8 cellular contexts compared by ENCODE assay signal in genomic region chr9:137550241-137550621, GRCh38. TPM values are rescaled to one million over a fixed set of nuclear protein-coding genes. Genes with fewer than 3 reads are reported as not detected.
DNase-seq lines count a peak whose midpoint lies in the region; ATAC-seq and TF ChIP-seq lines count a peak whose summit lies in the region.

Gene PNPLA7, minus strand, starts transcription at chr9:137550402. Its CDS starts 205 bp downstream, at chr9:137550197.

- H3K27me3 ChIP-seq in A673 (replicated peaks; ENCODE audit: insufficient read depth, low read depth, low read length, poor library complexity), result no peaks in the 10 kb centered on the region

- H3K27me3 Mint-ChIP-seq in activated CD4-positive, alpha-beta T cell treated with anti-CD3 and anti-CD28 coated beads for 36 hours, result no peaks in the 10 kb centered on the region

- H3K36me3 ChIP-seq in A673 (ENCODE audit: insufficient read depth, low read length, poor library complexity, severe bottlenecking), result peaks cover 12% of the 10 kb centered on the region

- CTCF ChIA-PET in A673 (lab: Charles Lee), result interaction anchor here (0.5 kb wide), 1 partner anchor 1060 kb away, joined by 3 read pairs; no protein-coding TSS in a partner anchor
- CTCF ChIA-PET in activated CD4-positive, alpha-beta T cell treated with anti-CD3 and anti-CD28 coated beads for 36 hours (lab: Charles Lee), result interaction anchor here (1.3 kb wide), 1 partner anchor 15 kb away, joined by 6 read pairs; no protein-coding TSS in a partner anchor

- BruUV-seq in A673 (replicated peaks; lab: Mats Ljungman, UMichigan), result no TSS peak

- peaks cover 7% of the 10 kb centered on the region for H3K4me1 ChIP-seq in A673 (ENCODE audit: insufficient read depth, low read length, poor library complexity, severe bottlenecking)

- peaks cover 3% of the 10 kb centered on the region for H3K36me3 Mint-ChIP-seq in activated CD4-positive, alpha-beta T cell treated with anti-CD3 and anti-CD28 coated beads for 36 hours (ENCODE audit: low read depth)

- peak within 1 kb of the TSS; percentile 51 for H3K27ac Mint-ChIP-seq in activated CD4-positive, alpha-beta T cell treated with anti-CD3 and anti-CD28 coated beads for 36 hours

- POLR2A ChIA-PET in A673 (lab: Charles Lee; ENCODE audit: low non-redundant PET), result no interaction called here
- POLR2A ChIA-PET in activated CD4-positive, alpha-beta T cell treated with anti-CD3 and anti-CD28 coated beads for 36 hours (lab: Charles Lee), result interaction anchor here (0.6 kb wide), 1 partner anchor 8 kb away, joined by 8 read pairs; no protein-coding TSS in a partner anchor

- peak within 1 kb of the TSS; percentile 63 for H3K27ac ChIP-seq in A673 (ENCODE audit: low read depth, low read length, poor library complexity, severe bottlenecking)

- TF ChIP-seq CTCF in A673 (conservative IDR thresholded peaks at IDR 0.05; ENCODE audit: low read depth, low read length), result no peak

- peaks cover 11% of the 10 kb centered on the region for H3K4me1 Mint-ChIP-seq in activated CD4-positive, alpha-beta T cell treated with anti-CD3 and anti-CD28 coated beads for 36 hours

- H3K4me3 Mint-ChIP-seq in activated CD4-positive, alpha-beta T cell treated with anti-CD3 and anti-CD28 coated beads for 36 hours, result peak within 1 kb of the TSS; percentile 77

- no peaks in the 10 kb centered on the region for H3K9me3 Mint-ChIP-seq in activated CD4-positive, alpha-beta T cell treated with anti-CD3 and anti-CD28 coated beads for 36 hours (ENCODE audit: low read depth)

- intact Hi-C loops in A673 (cut with micrococcal nuclease; ENCODE audit: unreplicated experiment), result no loop called here
- intact Hi-C loops in activated CD4-positive, alpha-beta T cell treated with anti-CD3 and anti-CD28 coated beads for 36 hours (cut with DNase I, micrococcal nuclease), result loop anchor here in 1 of 2 experiments (2.0 kb wide), 1 partner anchor 15 kb away; no protein-coding TSS in a partner anchor

- ATAC-seq in activated CD4-positive, alpha-beta T cell treated with anti-CD3 and anti-CD28 coated beads for 36 hours, result peak; percentile 27
- no peak for ATAC-seq in GM19035 (IDR thresholded peaks at IDR 0.05; ENCODE audit: unreplicated experiment)

- H3K9me3 ChIP-seq in A673 (ENCODE audit: low read depth, low read length, poor library complexity, severe bottlenecking), result no peaks in the 10 kb centered on the region

- DNase-seq in A673 (ENCODE audit: low spot score), result peak; percentile 70
- DNase-seq in GM19240 (ENCODE audit: insufficient read length, low spot score), result peak; percentile 66
- DNase-seq in NCI-H345 treated with DMSO at 0.1 percent for 48 hours (lab: John Stamatoyannopoulos, UW; ENCODE audit: unreplicated experiment), result peak; percentile 50
- peak; percentile 71 for DNase-seq in activated CD4-positive, alpha-beta T cell treated with anti-CD3 and anti-CD28 coated beads for 36 hours
- peak; percentile 30 for DNase-seq in dedifferentiated amniotic fluid mesenchymal stem cell (ENCODE audit: extremely low spot score)
- DNase-seq in kidney glomerular epithelial cell (lab: John Stamatoyannopoulos, UW), result peak; percentile 28
- peak; percentile 16 to 37 for DNase-seq in stimulated activated CD4-positive, alpha-beta T cell treated with anti-CD3 and anti-CD28 coated beads, Interleukin-12 subunit alpha, Interleukin-12 subunit beta, amount 100 ng/mL, for 24 hours (ENCODE audit: low read depth in 2 of 2)

- H3K4me3 ChIP-seq in A673 (ENCODE audit: low read depth, low read length, poor library complexity, severe bottlenecking), result peak within 1 kb of the TSS; percentile 76

RNA-seq across cellular contexts. Expression of gene PNPLA7, which starts in this region (rescaled TPM):
- total RNA-seq in A673 (2021), result 0.90 and 1.8 TPM in 2 replicates
- 1 to 10 TPM; 3.1 to 3.6 TPM for total RNA-seq in activated CD4-positive, alpha-beta T cell treated with anti-CD3 and anti-CD28 coated beads for 36 hours
